Comparison of ENCODE assay signal across 8 cellular contexts in genomic region chr22:42553475-42554361, GRCh38. TPM values are rescaled to one million over a fixed set of nuclear protein-coding genes. Genes with fewer than 3 reads are reported as not detected.
A peak's percentile ranks its signal among the peaks of the same experiment; 100 is the strongest.
DNase-seq lines count a peak whose midpoint lies in the region; ATAC-seq lines count a peak whose summit lies in the region.

Gene SERHL2, plus strand, starts transcription at chr22:42553956. Its CDS starts 65 bp downstream, at chr22:42554021.

- no peaks in the 10 kb centered on the region for H3K9me3 Mint-ChIP-seq in T-helper 2 cell treated with Interferon-gamma antibody and Interleukin-4, amounts not matched to agents 5 μg/mL and 100 μg/mL, for 36 hours

- H3K36me3 ChIP-seq in Karpas-422 (ENCODE audit: insufficient read depth, low read length) (no peaks in the 10 kb centered on the region), urinary bladder (ENCODE audit: insufficient read depth) (no peaks in the 10 kb centered on the region)

- H3K4me1 Mint-ChIP-seq in T-helper 2 cell treated with Interferon-gamma antibody and Interleukin-4, amounts not matched to agents 5 μg/mL and 100 μg/mL, for 36 hours (ENCODE audit: low read depth), result peaks cover 18% of the 10 kb centered on the region

- intact Hi-C loops in right cardiac atrium (cut with DNase I), result loop anchor here in 1 of 4 donors (5.0 kb wide), 1 partner anchor 36 kb away; the partner anchor contains the start of gene RRP7A

- H3K4me3 Mint-ChIP-seq in T-helper 2 cell treated with Interferon-gamma antibody and Interleukin-4, amounts not matched to agents 5 μg/mL and 100 μg/mL, for 36 hours, result peak within 1 kb of the TSS; percentile 82

- no peaks in the 10 kb centered on the region for H3K36me3 Mint-ChIP-seq in T-helper 2 cell treated with Interferon-gamma antibody and Interleukin-4, amounts not matched to agents 5 μg/mL and 100 μg/mL, for 36 hours (ENCODE audit: low read depth)

- H2AFZ ChIP-seq in Karpas-422 (ENCODE audit: low read length), result peak within 1 kb of the TSS; percentile 23; the same call in 1 of the 2 replicates

- H3K4me1 ChIP-seq in Karpas-422 (ENCODE audit: low read length) (peaks cover 25% of the 10 kb centered on the region), right cardiac atrium (ENCODE audit: control insufficient read depth, insufficient read depth, low read length) (no peaks in the 10 kb centered on the region), urinary bladder (ENCODE audit: insufficient read depth) (no peaks in the 10 kb centered on the region)

- H3K27me3 ChIP-seq in Karpas-422 (ENCODE audit: low read length) (no peaks in the 10 kb centered on the region), right cardiac atrium (ENCODE audit: control insufficient read depth, insufficient read depth) (no peaks in the 10 kb centered on the region)

- DNase-seq in AG20443 (ENCODE audit: low spot score) (peak; percentile 97), Karpas-422 (peak; percentile 86), right cardiac atrium (peak; percentile 92 to 97 (median 97)), putamen (ENCODE audit: low spot score) (peak; percentile 70)
- peak; percentile 86 for DNase-seq in T-helper 2 cell treated with Interferon-gamma antibody and Interleukin-4, amounts not matched to agents 5 μg/mL and 100 μg/mL, for 36 hours (ENCODE audit: low spot score)

- 2% methylated on average over 75 of the region's 75 CpGs for WGBS in right cardiac atrium
- 1% methylated on average over 75 of the region's 75 CpGs for WGBS in urinary bladder

- H3K27ac Mint-ChIP-seq in T-helper 2 cell treated with Interferon-gamma antibody and Interleukin-4, amounts not matched to agents 5 μg/mL and 100 μg/mL, for 36 hours, result peak within 1 kb of the TSS; percentile 52

- H3K9me3 ChIP-seq in Karpas-422 (ENCODE audit: low read length) (no peaks in the 10 kb centered on the region), right cardiac atrium (ENCODE audit: control insufficient read depth, low read length) (no peaks in the 10 kb centered on the region)

- peak; percentile 50 for ATAC-seq in GM19397 (IDR thresholded peaks at IDR 0.05; ENCODE audit: unreplicated experiment)
- ATAC-seq in right cardiac atrium, result peak; percentile 96 to 97

- H3K27ac ChIP-seq in Karpas-422 (ENCODE audit: low read length) (no peak within 1 kb of the TSS), angular gyrus (ENCODE audit: low read depth, low read length) (peak within 1 kb of the TSS; percentile 4), right cardiac atrium (ENCODE audit: low read length) (no peak within 1 kb of the TSS), urinary bladder (ENCODE audit: low read depth) (no peak within 1 kb of the TSS)

- no peaks in the 10 kb centered on the region for H4K20me1 ChIP-seq in Karpas-422 (ENCODE audit: insufficient read depth, low read depth, low read length)

- H3K4me3 ChIP-seq in Karpas-422 (ENCODE audit: low read length), result peak within 1 kb of the TSS; percentile 63; the same call in 1 of the 2 replicates
- peak within 1 kb of the TSS; percentile 54 for H3K4me3 ChIP-seq in right cardiac atrium (ENCODE audit: low read length)
- peak within 1 kb of the TSS; percentile 56 for H3K4me3 ChIP-seq in urinary bladder (ENCODE audit: low read depth, low read length)

- H3K4me2 ChIP-seq in Karpas-422 (ENCODE audit: low read depth, low read length, poor library complexity, severe bottlenecking), result peak within 1 kb of the TSS; percentile 70

- H3K27me3 Mint-ChIP-seq in T-helper 2 cell treated with Interferon-gamma antibody and Interleukin-4, amounts not matched to agents 5 μg/mL and 100 μg/mL, for 36 hours (ENCODE audit: low read depth), result peaks cover 3% of the 10 kb centered on the region

- H3K79me2 ChIP-seq in Karpas-422 (ENCODE audit: low read length), result no peaks in the 10 kb centered on the region

- H3K9me2 ChIP-seq in Karpas-422 (replicated peaks; ENCODE audit: insufficient read depth, low read length), result no peaks in the 10 kb centered on the region

- H3K9ac ChIP-seq in Karpas-422 (ENCODE audit: low read length), result peak within 1 kb of the TSS; percentile 51

RNA-seq across cellular contexts. Expression of gene SERHL2, which starts in this region (rescaled TPM):
- total RNA-seq in Karpas-422 (2014; rRNA removed; shearing (Covaris generic); ENCODE audit: low replicate concordance), result 3.2 and 3.7 TPM in 2 replicates
- total RNA-seq in right cardiac atrium, result 1 to 10 TPM; 3.3 to 5.0 (median 4.3) TPM
- polyA plus RNA-seq in right cardiac atrium, result 4.8 TPM
- 4.0 TPM for total RNA-seq in urinary bladder
- 4.3 TPM for polyA plus RNA-seq in urinary bladder
